ENCODE assay signal across 22 cellular contexts in the genomic region with DNA sequence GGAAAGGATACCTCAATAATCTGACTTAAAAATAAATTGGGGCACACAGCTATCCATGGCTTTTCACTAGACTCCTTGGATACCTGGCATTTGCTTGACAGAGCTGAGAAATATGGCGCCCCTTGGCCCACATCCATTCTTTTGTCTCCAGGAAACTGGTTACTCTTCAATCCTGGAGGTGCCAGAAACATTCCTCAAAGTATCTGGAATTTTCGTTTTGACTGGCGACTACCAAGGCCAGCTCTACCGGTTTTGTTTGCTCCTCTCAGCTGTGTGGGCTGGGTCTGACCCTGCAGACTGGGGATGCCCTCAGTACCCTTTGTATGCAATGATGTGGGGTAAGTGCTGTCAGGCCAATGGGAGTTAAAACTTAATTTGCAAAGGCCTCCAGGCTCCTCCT. TPM values are rescaled to one million over a fixed set of nuclear protein-coding genes. Genes with fewer than 3 reads are reported as not detected.
DNase-seq lines count a peak whose midpoint lies in the region; ATAC-seq and TF ChIP-seq lines count a peak whose summit lies in the region.
"Had no signal": no experiment of that assay in that cellular context is flagged by ENCODE, and none has a peak within 500 bp of the region (broad histone marks: within the 10 kb centered on the region; RNA-seq: fewer than 3 reads in every experiment).

No MANE protein-coding gene starts in this region.

- no peak for TF ChIP-seq EP300 in esophagus muscularis mucosa (IDR thresholded peaks at IDR 0.05)

- H3K4me3 ChIP-seq in PC-9 = no peak overlapping the region
- H3K4me3 ChIP-seq in esophagus muscularis mucosa = no peak overlapping the region
- no peak overlapping the region for H3K4me3 ChIP-seq in mesendoderm (ENCODE audit: low read length)
- no peak overlapping the region for H3K4me3 ChIP-seq in MM.1S (ENCODE audit: low read length)
- no peak overlapping the region for H3K4me3 ChIP-seq in right atrium auricular region
- H3K4me3 ChIP-seq in MG63 = no peak overlapping the region
- H3K4me3 ChIP-seq: breast epithelium, skin epidermis, vagina had no signal

- H3K4ac ChIP-seq in mesendoderm (ENCODE audit: low read depth, low read length) = no peak overlapping the region

- H3K27me3 ChIP-seq in PC-9 (ENCODE audit: insufficient read depth, low read depth) = no peaks in the 10 kb centered on the region
- no peaks in the 10 kb centered on the region for H3K27me3 ChIP-seq in esophagus muscularis mucosa
- H3K27me3 ChIP-seq in mesendoderm (ENCODE audit: insufficient read depth, low read length, poor library complexity) = no peaks in the 10 kb centered on the region
- no peaks in the 10 kb centered on the region for H3K27me3 ChIP-seq in MM.1S (replicated peaks; ENCODE audit: insufficient read depth, low read length)
- H3K27me3 ChIP-seq in right atrium auricular region = no peaks in the 10 kb centered on the region
- H3K27me3 ChIP-seq in MG63 = no peaks in the 10 kb centered on the region
- H3K27me3 ChIP-seq: breast epithelium, vagina had no signal

- H3F3A ChIP-seq in PC-9 (ENCODE audit: insufficient read depth, low read depth) = no peaks in the 10 kb centered on the region
- H3F3A ChIP-seq in MM.1S (ENCODE audit: insufficient read depth, low read length) = no peaks in the 10 kb centered on the region

- TF ChIP-seq POLR2A in esophagus muscularis mucosa (IDR thresholded peaks at IDR 0.05; ENCODE audit: low read depth) = no peak

- H3K79me2 ChIP-seq in PC-9 (ENCODE audit: low read depth) = peaks cover 7% of the 10 kb centered on the region; the same call in 1 of the 2 replicates
- peaks cover 13% of the 10 kb centered on the region for H3K79me2 ChIP-seq in mesendoderm (ENCODE audit: control insufficient read depth, insufficient read depth, low read length)
- peaks cover 68% of the 10 kb centered on the region for H3K79me2 ChIP-seq in MM.1S (ENCODE audit: low read length)

- H4K5ac ChIP-seq in mesendoderm (ENCODE audit: low read length) = no peak overlapping the region

- H3K9me2 ChIP-seq in PC-9 (ENCODE audit: insufficient read depth) (peaks cover 4% of the 10 kb centered on the region; the same call in 1 of the 2 replicates), MM.1S (replicated peaks; ENCODE audit: insufficient read depth, low read length) (no peaks in the 10 kb centered on the region)

- no peak overlapping the region for H2BK5ac ChIP-seq in mesendoderm (ENCODE audit: low read length)

- H3K36me3 ChIP-seq in PC-9 (ENCODE audit: low read depth) = no peaks in the 10 kb centered on the region; the same call in 1 of the 2 replicates
- peaks cover 0 to 5% (median 0%) of the 10 kb centered on the region in 4 donors for H3K36me3 ChIP-seq in esophagus muscularis mucosa
- no peaks in the 10 kb centered on the region for H3K36me3 ChIP-seq in mesendoderm (ENCODE audit: control insufficient read depth, insufficient read depth, low read length)
- H3K36me3 ChIP-seq in MM.1S (replicated peaks; ENCODE audit: insufficient read depth, low read length) = no peaks in the 10 kb centered on the region
- no peaks in the 10 kb centered on the region for H3K36me3 ChIP-seq in right atrium auricular region
- H3K36me3 ChIP-seq in MG63 = peaks cover 17% of the 10 kb centered on the region
- H3K36me3 ChIP-seq: breast epithelium, vagina had no signal

- no peak overlapping the region for H3K27ac ChIP-seq in PC-9
- no peak overlapping the region for H3K27ac ChIP-seq in esophagus muscularis mucosa (replicated peaks in 1 of 4)
- H3K27ac ChIP-seq in mesendoderm (ENCODE audit: low read depth, low read length) = no peak overlapping the region
- no peak overlapping the region for H3K27ac ChIP-seq in MM.1S (ENCODE audit: low read length)
- no peak overlapping the region for H3K27ac ChIP-seq in right atrium auricular region
- H3K27ac ChIP-seq: breast epithelium, KMS-11, skin epidermis, vagina had no signal

- H4K20me1 ChIP-seq in PC-9 (ENCODE audit: insufficient read depth) = no peaks in the 10 kb centered on the region
- no peaks in the 10 kb centered on the region for H4K20me1 ChIP-seq in MM.1S (ENCODE audit: insufficient read depth, low read length)

- H3K9ac ChIP-seq in mesendoderm (ENCODE audit: low read length) (no peak overlapping the region), MM.1S (ENCODE audit: low read length) (no peak overlapping the region)
- H3K9ac ChIP-seq: KMS-11 had no signal

- TF ChIP-seq CTCF in PC-9 (conservative IDR thresholded peaks at IDR 0.05) (no peak), esophagus muscularis mucosa (IDR thresholded peaks at IDR 0.05) (no peak), MM.1S (IDR thresholded peaks at IDR 0.05; ENCODE audit: low read length) (no peak), right atrium auricular region (IDR thresholded peaks at IDR 0.05) (no peak)

- DNase-seq in C1 segment of cervical spinal cord (lab: John Stamatoyannopoulos, UW) = peak in 8 of 14 donors; percentile 1 to 50 (median 10)
- DNase-seq in PC-9 = peak; percentile 51 to 67
- DNase-seq in esophagus muscularis mucosa (ENCODE audit: extremely low spot score) = peak; percentile 26
- DNase-seq in mesendoderm = peak; percentile 90
- no peak for DNase-seq in MM.1S
- DNase-seq in right atrium auricular region (ENCODE audit: low spot score) = no peak
- no peak for DNase-seq in MG63
- DNase-seq: activated CD4-positive, alpha-beta T cell treated with anti-CD3 and anti-CD28 coated beads, Interleukin-2, amount 50 U/mL, for 1 hour; activated CD8-positive, alpha-beta memory T cell treated with anti-CD3 and anti-CD28 coated beads, Interleukin-2, amount 50 U/mL, for 4 hours; DMS53; naive B cell; NCI-H1092 treated with DMSO at 0.1 percent for 48 hours; NCI-H2107; NCI-H524; Right ventricle myocardium superior; stimulated activated CD4-positive, alpha-beta T cell treated with anti-CD3 and anti-CD28 coated beads, Interleukin-4, amount 100 ng/mL, for 1 hour; T-cell had no signal

- peaks cover 12% of the 10 kb centered on the region for H3K79me1 ChIP-seq in mesendoderm (ENCODE audit: low read length)

- POLR2A ChIA-PET in PC-9 (lab: Charles Lee; ENCODE audit: unreplicated experiment) = no interaction called here

- intact Hi-C loops in PC-9 (cut with micrococcal nuclease; ENCODE audit: unreplicated experiment) = no loop called here
- intact Hi-C loops in esophagus muscularis mucosa (cut with DNase I) = no loop called here

- no peak overlapping the region for H3K4me2 ChIP-seq in PC-9
- H3K4me2 ChIP-seq in mesendoderm (ENCODE audit: low read length) = no peak overlapping the region
- H3K4me2 ChIP-seq in MM.1S (ENCODE audit: low read depth, low read length) = no peak overlapping the region
- H3K4me2 ChIP-seq: KMS-11 had no signal

- ATAC-seq in HG03457 (IDR thresholded peaks at IDR 0.05; ENCODE audit: unreplicated experiment) = no peak
- ATAC-seq: T-cell had no signal

- BruUV-seq in PC-9 (replicated peaks; lab: Mats Ljungman, UMichigan) = no TSS peak

- no peak overlapping the region for H2AFZ ChIP-seq in PC-9
- H2AFZ ChIP-seq in MM.1S (ENCODE audit: low read length) = no peak overlapping the region

- H3K4me1 ChIP-seq in PC-9 (replicated peaks; ENCODE audit: insufficient read depth) (0 out of 2 replicates have a peak, but pooled peaks cover 6% of the 10 kb centered on the region), esophagus muscularis mucosa (peaks cover 3 to 33% (median 18%) of the 10 kb centered on the region in 4 donors), mesendoderm (ENCODE audit: control insufficient read depth, low read depth, low read length) (no peaks in the 10 kb centered on the region), MM.1S (ENCODE audit: low read length) (no peaks in the 10 kb centered on the region), right atrium auricular region (no peaks in the 10 kb centered on the region)
- H3K4me1 ChIP-seq: breast epithelium had no signal

- no peak overlapping the region for H3K56ac ChIP-seq in mesendoderm (ENCODE audit: low read length)

- H3K18ac ChIP-seq in mesendoderm (ENCODE audit: low read length) = no peak overlapping the region

- WGBS in esophagus muscularis mucosa = 62% methylated on average over 4 of the region's 4 CpGs
- WGBS in mesendoderm (ENCODE audit: extremely low coverage, insufficient coverage, low lambda C conversion rate) = no CpG with 5 or more reads among the region's 4 CpGs

- no peak overlapping the region for H2BK120ac ChIP-seq in mesendoderm (ENCODE audit: low read depth, low read length)

- H3K9me3 ChIP-seq in PC-9 (ENCODE audit: insufficient read depth, low read depth) (no peaks in the 10 kb centered on the region), esophagus muscularis mucosa (no peaks in the 10 kb centered on the region), MM.1S (replicated peaks; ENCODE audit: insufficient read depth, low read length) (no peaks in the 10 kb centered on the region), right atrium auricular region (no peaks in the 10 kb centered on the region), MG63 (no peaks in the 10 kb centered on the region)
- H3K9me3 ChIP-seq: breast epithelium, vagina had no signal

- no peak overlapping the region for H2AK5ac ChIP-seq in mesendoderm (ENCODE audit: low read length)

- no peak overlapping the region for H2BK15ac ChIP-seq in mesendoderm (replicated peaks; ENCODE audit: low read depth)

- CTCF ChIA-PET in PC-9 (lab: Charles Lee) = no interaction called here

- H4K8ac ChIP-seq in mesendoderm (ENCODE audit: low read depth, low read length) = no peak overlapping the region

- no peak overlapping the region for H3K23ac ChIP-seq in mesendoderm (ENCODE audit: low read length)

RNA-seq across cellular contexts. Expression of a gene that starts 27.0 kb away (rescaled TPM):
- total RNA-seq in PC-9 (2021) (40.4 and 40.7 TPM in 2 replicates), esophagus muscularis mucosa (10 to 100 TPM; 29.9 to 61.9 (median 32.8) TPM), right atrium auricular region (10 to 100 TPM; 17.7 to 17.8 TPM)
- 14.6 TPM for polyA plus RNA-seq in mesendoderm (2013, experiment 1 of 2)
- 14.2 TPM for polyA plus RNA-seq in mesendoderm (2013, experiment 2 of 2)
- total RNA-seq in MG63 (2014; rRNA removed; shearing (Covaris generic); ENCODE audit: low replicate concordance) = 38.1 and 62.4 TPM in 2 replicates

RNA-seq across cellular contexts. Expression of a gene that starts 41.9 kb away (rescaled TPM):
- total RNA-seq in PC-9 (2021) (112 and 114 TPM in 2 replicates), esophagus muscularis mucosa (100 to 1,000 TPM; 121 to 155 (median 133) TPM), right atrium auricular region (100 to 1,000 TPM; 120 TPM)
- polyA plus RNA-seq in mesendoderm (2013, experiment 1 of 2) = 174 TPM
- polyA plus RNA-seq in mesendoderm (2013, experiment 2 of 2) = 176 TPM
- 195 and 222 TPM in 2 replicates for total RNA-seq in MG63 (2014; rRNA removed; shearing (Covaris generic); ENCODE audit: low replicate concordance)

Comparison
In these comparisons a context has a peak if more than half of its experiments do, and no peak if none do; other contexts are left out.
1. DNase-seq: peak in C1 segment of cervical spinal cord (8 of 14), PC-9 (2 of 2), esophagus muscularis mucosa (single experiment) and mesendoderm (single experiment); none in MM.1S (single experiment), right atrium auricular region (single experiment) and MG63 (single experiment).